Comparison of ENCODE assay signal across 9 cellular contexts in the genomic region with DNA sequence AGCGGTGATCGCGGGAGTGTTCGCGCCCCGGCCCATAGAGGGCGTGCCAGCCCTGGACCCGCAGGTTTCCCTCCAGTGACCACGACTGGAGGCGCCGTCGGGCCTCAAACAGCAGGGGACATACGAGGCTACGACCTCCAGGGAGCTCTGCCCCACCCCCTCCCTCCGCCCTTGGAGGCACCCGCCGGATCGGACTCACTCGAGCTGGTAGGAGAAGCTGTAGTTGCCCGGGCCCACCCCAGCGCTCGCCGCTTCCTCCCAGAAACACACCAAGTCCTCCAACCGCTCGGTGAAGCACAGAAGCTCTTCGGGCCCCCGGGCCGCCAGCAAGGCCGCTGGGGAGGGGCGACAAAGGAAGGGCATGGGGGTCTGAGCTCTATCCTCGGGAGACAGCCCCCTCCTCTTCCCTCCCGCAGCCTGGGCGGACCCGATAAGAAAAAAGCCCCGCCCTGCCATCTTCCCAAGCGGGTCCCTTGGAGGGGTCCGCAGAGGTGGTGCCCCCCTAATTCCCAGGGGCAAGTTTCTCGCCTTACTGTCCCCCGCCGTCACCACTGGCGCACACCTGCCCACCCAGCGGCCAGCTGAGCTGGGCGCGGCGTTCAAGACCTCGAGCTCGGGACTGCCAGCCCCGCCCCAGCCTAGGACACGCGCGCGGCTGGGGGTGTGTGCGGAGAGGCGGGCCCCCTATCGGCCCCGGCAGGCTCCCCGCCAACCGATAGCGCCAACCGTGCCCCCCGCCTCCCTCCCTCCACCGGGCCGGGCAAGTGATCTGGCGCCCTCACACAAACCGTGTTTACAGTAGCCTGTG. TPM values are rescaled to one million over a fixed set of nuclear protein-coding genes. Genes with fewer than 3 reads are reported as not detected.
A peak's percentile ranks its signal among the peaks of the same experiment; 100 is the strongest.
DNase-seq lines count a peak whose midpoint lies in the region; ATAC-seq, FAIRE-seq and TF ChIP-seq lines count a peak whose summit lies in the region.
"Had no signal": no experiment of that assay in that cellular context is flagged by ENCODE, and none has a peak within 500 bp of the region (broad histone marks: within the 10 kb centered on the region; RNA-seq: fewer than 3 reads in every experiment).

No MANE protein-coding gene starts in this region.

- peak overlapping the region; percentile 41 for H3K27ac Mint-ChIP-seq in astrocyte (ENCODE audit: unreplicated experiment)

- DNase-seq in BJ (ENCODE audit: low read depth): no peak
- peak; percentile 66 for DNase-seq in HEK293T (ENCODE audit: extremely low spot score)
- peak; percentile 42 for DNase-seq in RPMI7951 (ENCODE audit: low read depth)
- no peak for DNase-seq in astrocyte (ENCODE audit: low read depth)
- peak; percentile 51 for DNase-seq in stimulated activated CD4-positive, alpha-beta T cell treated with anti-CD3 and anti-CD28 coated beads, Interleukin-1b, Interleukin-23, amount 100 ng/mL, for 48 hours

- TF ChIP-seq CTCF in BJ (IDR thresholded peaks at IDR 0.05; ENCODE audit: insufficient read depth, low read depth, low read length): peak; percentile 80
- TF ChIP-seq CTCF in astrocyte (IDR thresholded peaks at IDR 0.05; ENCODE audit: insufficient read depth, low read depth, low read length): peak; percentile 25

- H3K27me3 ChIP-seq in BJ (ENCODE audit: control insufficient read depth, insufficient read depth, low read length): no peaks in the 10 kb centered on the region
- H3K27me3 ChIP-seq in astrocyte (ENCODE audit: insufficient read depth, low read length): peaks cover 13% of the 10 kb centered on the region
- H3K27me3 ChIP-seq: ovary had no signal

- H3K4me3 ChIP-seq in BJ (ENCODE audit: low read depth, low read length) (no peak overlapping the region; the same call in 1 of the 2 replicates), astrocyte (ENCODE audit: insufficient read depth, low read depth, low read length) (peak overlapping the region; percentile 1), iPS-18c (ENCODE audit: insufficient read depth, low read depth, low read length) (peak overlapping the region; percentile 67)
- H3K4me3 ChIP-seq: ovary had no signal

- peaks cover 4% of the 10 kb centered on the region for H4K20me1 ChIP-seq in astrocyte (ENCODE audit: insufficient read depth, low read length)

- peaks cover 25% of the 10 kb centered on the region for H3K4me1 ChIP-seq in astrocyte (ENCODE audit: insufficient read depth, low read length)

- no peak overlapping the region for H3K9ac ChIP-seq in astrocyte (ENCODE audit: low read length)

- no peaks in the 10 kb centered on the region for H3K79me2 ChIP-seq in astrocyte (ENCODE audit: insufficient read depth, low read length)

- no peaks in the 10 kb centered on the region for H3K9me3 Mint-ChIP-seq in astrocyte (ENCODE audit: unreplicated experiment)

- CTCF ChIA-PET in BJ (lab: Yijun Ruan, JAX) (interaction anchor here (0.6 to 4.4 kb wide), 18 partner anchors 8 to 201 kb away, joined by 3 to 27 read pairs (median 4); a partner anchor contains a TSS), HEK293T (lab: Yijun Ruan, JAX) (interaction anchor here (0.5 to 1.8 kb wide), 19 partner anchors 8 to 102 kb away, joined by 3 to 8 read pairs (median 3); a partner anchor contains a TSS)

- POLR2A ChIA-PET in BJ (lab: Charles Lee): no interaction called here
- POLR2A ChIA-PET in HEK293T (lab: Yijun Ruan, JAX): interaction anchor here (0.8 to 2.7 kb wide), 8 partner anchors 8 to 89 kb away, joined by 3 to 24 read pairs (median 5); a partner anchor contains a TSS

- H3K4me2 ChIP-seq in astrocyte (ENCODE audit: low read length): peak overlapping the region; percentile 69

- H3K4me1 Mint-ChIP-seq in astrocyte (ENCODE audit: low read depth, unreplicated experiment): peaks cover 6% of the 10 kb centered on the region

- peak overlapping the region; percentile 76 for H3K4me3 Mint-ChIP-seq in astrocyte (ENCODE audit: unreplicated experiment)

- FAIRE-seq in astrocyte (lab: Jason Lieb, UNC): no peak

- no peaks in the 10 kb centered on the region for H3K36me3 ChIP-seq in BJ (ENCODE audit: control insufficient read depth, insufficient read depth, low read length)
- H3K36me3 ChIP-seq in astrocyte (ENCODE audit: insufficient read depth, low read length): no peaks in the 10 kb centered on the region
- H3K36me3 ChIP-seq: ovary had no signal

- H2AFZ ChIP-seq in astrocyte (ENCODE audit: low read depth, low read length): peak overlapping the region; percentile 18

- no peak overlapping the region for H3K27ac ChIP-seq in astrocyte (ENCODE audit: low read depth, low read length)
- H3K27ac ChIP-seq: ovary had no signal

- H3K27me3 Mint-ChIP-seq in astrocyte (ENCODE audit: low read depth, unreplicated experiment): peaks cover 7% of the 10 kb centered on the region

- H3K9me3 ChIP-seq in astrocyte (ENCODE audit: insufficient read depth, low read depth, low read length) (no peaks in the 10 kb centered on the region), iPS-18c (ENCODE audit: control insufficient read depth, insufficient read depth, low read length) (peaks cover 2% of the 10 kb centered on the region)
- H3K9me3 ChIP-seq: ovary had no signal

- no peak for ATAC-seq in GM18907 (IDR thresholded peaks at IDR 0.05; ENCODE audit: unreplicated experiment)
- no peak for ATAC-seq in GM21390 (IDR thresholded peaks at IDR 0.05; ENCODE audit: unreplicated experiment)

- H3K36me3 Mint-ChIP-seq in astrocyte (ENCODE audit: low read depth, unreplicated experiment): no peaks in the 10 kb centered on the region

TF ChIP-seq in HEK293T, 16 proteins besides CTCF, POLR2A, EP300 and RAD21:
- TF ChIP-seq L3MBTL2 (conservative IDR thresholded peaks at IDR 0.05): peak; percentile 5; the same call in 1 of the 2 replicates
- no peak for TF ChIP-seq CTBP1 (IDR thresholded peaks at IDR 0.05; ENCODE audit: borderline replicate concordance)
TF ChIP-seq in HEK293T: peak in this region for 1.

RNA-seq across cellular contexts. Expression of a gene that starts 1.0 kb away (rescaled TPM):
- 3.8 and 5.9 TPM in 2 replicates for polyA plus RNA-seq in BJ (2011; rRNA removed)
- 2.2 and 2.4 TPM in 2 replicates for polyA minus RNA-seq in BJ (2011; rRNA and poly(A)+ RNA removed)
- total RNA-seq in RPMI7951 (2014; rRNA removed; shearing (Covaris generic)): 21.2 and 22.9 TPM in 2 replicates
- total RNA-seq in astrocyte: 4.4 and 4.7 TPM in 2 replicates

RNA-seq across cellular contexts. Expression of a gene that starts 8.6 kb away (rescaled TPM):
- 1.0 TPM in 2 replicates for polyA plus RNA-seq in BJ (2011; rRNA removed)
- polyA minus RNA-seq in BJ (2011; rRNA and poly(A)+ RNA removed): 0.14 and 0.57 TPM in 2 replicates
- total RNA-seq in RPMI7951 (2014; rRNA removed; shearing (Covaris generic)): 2.0 and 3.0 TPM in 2 replicates
- total RNA-seq in astrocyte: 1.7 and 1.8 TPM in 2 replicates

RNA-seq across cellular contexts. Expression of a gene that starts 27.9 kb away (rescaled TPM):
- polyA plus RNA-seq in BJ (2011; rRNA removed): 19.2 and 30.5 TPM in 2 replicates
- polyA minus RNA-seq in BJ (2011; rRNA and poly(A)+ RNA removed): 14.3 and 22.0 TPM in 2 replicates
- total RNA-seq in RPMI7951 (2014; rRNA removed; shearing (Covaris generic)): 14.1 and 17.3 TPM in 2 replicates
- total RNA-seq in astrocyte: 37.8 and 46.6 TPM in 2 replicates

RNA-seq across cellular contexts. Expression of a gene that starts 36.0 kb away (rescaled TPM):
- polyA plus RNA-seq in BJ (2011; rRNA removed): 1.4 and 2.3 TPM in 2 replicates
- 1.3 and 1.7 TPM in 2 replicates for polyA minus RNA-seq in BJ (2011; rRNA and poly(A)+ RNA removed)
- total RNA-seq in RPMI7951 (2014; rRNA removed; shearing (Covaris generic)): 3.3 and 4.2 TPM in 2 replicates
- 1.3 and 3.6 TPM in 2 replicates for total RNA-seq in astrocyte

RNA-seq across cellular contexts. Expression of a gene that starts 36.8 kb away (rescaled TPM):
- 16.3 and 21.4 TPM in 2 replicates for polyA plus RNA-seq in BJ (2011; rRNA removed)
- 5.5 and 7.2 TPM in 2 replicates for polyA minus RNA-seq in BJ (2011; rRNA and poly(A)+ RNA removed)
- total RNA-seq in RPMI7951 (2014; rRNA removed; shearing (Covaris generic)): 4.3 and 4.8 TPM in 2 replicates
- total RNA-seq in astrocyte: 11.8 and 14.8 TPM in 2 replicates

Comparison
In these comparisons a context has a peak if more than half of its experiments do, and no peak if none do; other contexts are left out.
1. DNase-seq: peak in HEK293T (single experiment), RPMI7951 (single experiment) and stimulated activated CD4-positive, alpha-beta T cell treated with anti-CD3 and anti-CD28 coated beads, Interleukin-1b, Interleukin-23, amount 100 ng/mL, for 48 hours (single experiment); none in BJ (single experiment) and astrocyte (single experiment).